In the genomic region with DNA sequence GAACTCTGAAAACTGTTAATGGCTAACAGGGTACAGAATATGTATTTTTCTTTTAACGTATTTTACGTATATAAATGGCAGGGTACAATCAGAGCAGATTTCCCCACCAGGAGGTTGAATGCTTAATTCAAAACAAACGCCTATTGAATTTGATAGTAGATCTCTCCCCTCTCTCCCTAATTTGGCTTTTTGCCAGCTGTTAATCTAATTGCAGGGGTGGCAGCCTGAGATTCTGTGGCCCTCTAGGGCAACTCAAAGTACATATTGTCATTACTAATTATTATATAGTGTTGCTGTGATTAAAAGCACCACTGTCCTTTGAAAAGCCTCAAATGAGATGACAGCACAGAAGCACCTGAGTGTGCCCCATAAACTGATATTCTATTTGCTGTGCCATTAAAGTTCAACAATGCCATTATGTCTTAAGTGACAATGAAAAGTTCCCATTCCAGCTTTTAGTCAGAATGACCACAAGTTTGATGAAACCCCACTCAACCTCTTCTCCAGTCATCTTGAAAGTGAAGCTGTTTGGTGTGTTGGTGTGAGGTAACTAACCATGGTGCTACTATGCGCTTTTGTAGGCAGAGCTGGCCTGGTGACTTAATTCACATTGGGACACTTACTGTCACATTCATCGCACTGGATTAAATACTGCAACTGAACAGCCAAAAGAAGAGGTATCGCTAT, we compare ENCODE assay signal across 8 cellular contexts.
A peak's percentile ranks its signal among the peaks of the same experiment; 100 is the strongest.
DNase-seq lines count a peak whose midpoint lies in the region; ATAC-seq and TF ChIP-seq lines count a peak whose summit lies in the region.

No MANE protein-coding gene starts in this region.

- H2AFZ ChIP-seq in OCI-LY3 (ENCODE audit: low read depth, low read length): no peak overlapping the region

- DNase-seq in CD4-positive, alpha-beta T cell: no peak
- no peak for DNase-seq in natural killer cell
- no peak for DNase-seq in A673 (ENCODE audit: low spot score)
- no peak for DNase-seq in GM03348 (ENCODE audit: low spot score)
- no peak for DNase-seq in GF-D8 (lab: John Stamatoyannopoulos, UW)

- CTCF ChIA-PET in CD4-positive, alpha-beta T cell (lab: Charles Lee): interaction anchor here (1.2 kb wide), 1 partner anchor 545 kb away, joined by 3 read pairs; no protein-coding TSS in a partner anchor
- CTCF ChIA-PET in A673 (lab: Charles Lee): no interaction called here

- ATAC-seq in CD4-positive, alpha-beta T cell (ENCODE audit: poor library complexity): no peak
- ATAC-seq in GM18870 (IDR thresholded peaks at IDR 0.05; ENCODE audit: unreplicated experiment): peak; percentile 57
- ATAC-seq in HG03103 (IDR thresholded peaks at IDR 0.05; ENCODE audit: low read depth, unreplicated experiment): peak; percentile 49
- peak in 2 of 3 donors; percentile 34 to 58 for ATAC-seq in natural killer cell

- no peaks in the 10 kb centered on the region for H3K27me3 ChIP-seq in CD4-positive, alpha-beta T cell (ENCODE audit: control insufficient read depth, insufficient read depth, low read length)
- H3K27me3 ChIP-seq in OCI-LY3 (ENCODE audit: low read depth, low read length) (peaks cover 55% of the 10 kb centered on the region), A673 (replicated peaks; ENCODE audit: insufficient read depth, low read depth, low read length, poor library complexity) (peaks cover 8% of the 10 kb centered on the region)

- TF ChIP-seq CTCF in CD4-positive, alpha-beta T cell (IDR thresholded peaks at IDR 0.05): no peak
- TF ChIP-seq CTCF in OCI-LY3 (IDR thresholded peaks at IDR 0.05; ENCODE audit: low read depth, low read length): no peak
- TF ChIP-seq CTCF in natural killer cell (IDR thresholded peaks at IDR 0.05): no peak
- no peak for TF ChIP-seq CTCF in A673 (conservative IDR thresholded peaks at IDR 0.05; ENCODE audit: low read depth, low read length)

- H3K36me3 Mint-ChIP-seq in CD4-positive, alpha-beta T cell (ENCODE audit: low read depth): no peaks in the 10 kb centered on the region
- peaks cover 11% of the 10 kb centered on the region for H3K36me3 Mint-ChIP-seq in natural killer cell

- peak overlapping the region; percentile 77 for H3K4me3 Mint-ChIP-seq in CD4-positive, alpha-beta T cell
- no peak overlapping the region for H3K4me3 Mint-ChIP-seq in natural killer cell

- H3K9me3 ChIP-seq in CD4-positive, alpha-beta T cell (ENCODE audit: control insufficient read depth, low read length): no peaks in the 10 kb centered on the region
- no peaks in the 10 kb centered on the region for H3K9me3 ChIP-seq in OCI-LY3 (ENCODE audit: insufficient read depth, low read length)
- no peaks in the 10 kb centered on the region for H3K9me3 ChIP-seq in A673 (ENCODE audit: low read depth, low read length, poor library complexity, severe bottlenecking)

- peak overlapping the region; percentile 89 for H3K27ac Mint-ChIP-seq in CD4-positive, alpha-beta T cell
- no peak overlapping the region for H3K27ac Mint-ChIP-seq in natural killer cell

- H3K9ac ChIP-seq in OCI-LY3 (ENCODE audit: low read length): peak overlapping the region; percentile 19; the same call in 1 of the 2 replicates

- H3K27ac ChIP-seq in CD4-positive, alpha-beta T cell (ENCODE audit: low read depth, low read length): peak overlapping the region; percentile 24
- peak overlapping the region; percentile 74 for H3K27ac ChIP-seq in OCI-LY3 (ENCODE audit: low read length)
- H3K27ac ChIP-seq in A673 (ENCODE audit: low read depth, low read length, poor library complexity, severe bottlenecking): no peak overlapping the region

- H3K36me3 ChIP-seq in OCI-LY3 (replicated peaks; ENCODE audit: low read depth, low read length) (no peaks in the 10 kb centered on the region), A673 (ENCODE audit: insufficient read depth, low read length, poor library complexity, severe bottlenecking) (no peaks in the 10 kb centered on the region)

- peaks cover 76% of the 10 kb centered on the region for H3K4me1 ChIP-seq in OCI-LY3 (ENCODE audit: low read length)
- no peaks in the 10 kb centered on the region for H3K4me1 ChIP-seq in A673 (ENCODE audit: insufficient read depth, low read length, poor library complexity, severe bottlenecking)

- H3K9me3 Mint-ChIP-seq in CD4-positive, alpha-beta T cell: no peaks in the 10 kb centered on the region
- H3K9me3 Mint-ChIP-seq in natural killer cell: no peaks in the 10 kb centered on the region

- H3K27me3 Mint-ChIP-seq in CD4-positive, alpha-beta T cell: peaks cover 4% of the 10 kb centered on the region
- peaks cover 17 to 38% of the 10 kb centered on the region in 2 donors for H3K27me3 Mint-ChIP-seq in natural killer cell (ENCODE audit: low read depth in 2 of 2)

- H3K4me2 ChIP-seq in OCI-LY3 (ENCODE audit: low read length): peak overlapping the region; percentile 81

- peaks cover 33% of the 10 kb centered on the region for H3K4me1 Mint-ChIP-seq in CD4-positive, alpha-beta T cell (ENCODE audit: low read depth)
- H3K4me1 Mint-ChIP-seq in natural killer cell: peaks cover 12% of the 10 kb centered on the region in 2 donors

- POLR2A ChIA-PET in CD4-positive, alpha-beta T cell (lab: Charles Lee): interaction anchor here (0.8 to 3.3 kb wide), 7 partner anchors 10 to 1087 kb away, joined by 3 to 21 read pairs (median 3); partner anchors contain the start of gene TRIM13
- POLR2A ChIA-PET in A673 (lab: Charles Lee; ENCODE audit: low non-redundant PET): no interaction called here

- H3K4me3 ChIP-seq in OCI-LY3 (ENCODE audit: low read length) (peak overlapping the region; percentile 53), A673 (ENCODE audit: low read depth, low read length, poor library complexity, severe bottlenecking) (no peak overlapping the region)

- H4K20me1 ChIP-seq in OCI-LY3 (ENCODE audit: insufficient read depth, low read length): peaks cover 14% of the 10 kb centered on the region; the same call in 1 of the 2 replicates

- intact Hi-C loops in CD4-positive, alpha-beta T cell (cut with DNase I, micrococcal nuclease): loop anchor here in 1 of 2 experiments (10.0 kb wide), 1 partner anchor 538 kb away; the partner anchor contains the start of gene RNASEH2B
- intact Hi-C loops in natural killer cell (cut with micrococcal nuclease) (no loop called here), A673 (cut with micrococcal nuclease; ENCODE audit: unreplicated experiment) (no loop called here)

- no TSS peak for BruUV-seq in A673 (replicated peaks; lab: Mats Ljungman, UMichigan)

- no peaks in the 10 kb centered on the region for H3K79me2 ChIP-seq in OCI-LY3 (ENCODE audit: low read length)
